In genomic region chrX:23637187-23637586, GRCh38 we compare ENCODE assay signal across 14 cellular contexts. TPM values are rescaled to one million over a fixed set of nuclear protein-coding genes. Genes with fewer than 3 reads are reported as not detected.
DNase-seq lines count a peak whose midpoint lies in the region; ATAC-seq and TF ChIP-seq lines count a peak whose summit lies in the region.
"Had no signal": no experiment of that assay in that cellular context is flagged by ENCODE, and none has a peak within 500 bp of the region (broad histone marks: within the 10 kb centered on the region; RNA-seq: fewer than 3 reads in every experiment).

No MANE protein-coding gene starts in this region.

- peak; percentile 89 for ATAC-seq in GM21528 (IDR thresholded peaks at IDR 0.05; ENCODE audit: low FRiP score, unreplicated experiment)
- peak; percentile 91 for ATAC-seq in HG03354 (IDR thresholded peaks at IDR 0.05; ENCODE audit: poor library complexity, severe bottlenecking, unreplicated experiment)
- ATAC-seq in HG03520 (IDR thresholded peaks at IDR 0.05; ENCODE audit: unreplicated experiment): no peak
- ATAC-seq: left lung, Right ventricle myocardium inferior had no signal

- H3K9ac ChIP-seq in endodermal cell (ENCODE audit: extremely low read depth, low read length, poor library complexity, severe bottlenecking): no peak overlapping the region

- H3K4me1 Mint-ChIP-seq in activated CD4-positive, alpha-beta T cell treated with anti-CD3 and anti-CD28 coated beads, Interleukin-2, amount 10 ng/mL, durations not matched to agents 7 days and 5 days: no peaks in the 10 kb centered on the region
- H3K4me1 Mint-ChIP-seq in endodermal cell: peaks cover 6% of the 10 kb centered on the region

- peak; percentile 11 for TF ChIP-seq CTCF in endodermal cell (conservative IDR thresholded peaks at IDR 0.05)

- CTCF ChIA-PET in activated CD4-positive, alpha-beta T cell treated with anti-CD3 and anti-CD28 coated beads, Interleukin-2, amount 10 ng/mL, durations not matched to agents 7 days and 5 days (lab: Charles Lee): no interaction called here

- no peak overlapping the region for H3K4me3 Mint-ChIP-seq in activated CD4-positive, alpha-beta T cell treated with anti-CD3 and anti-CD28 coated beads, Interleukin-2, amount 10 ng/mL, durations not matched to agents 7 days and 5 days
- H3K4me3 Mint-ChIP-seq in endodermal cell: no peak overlapping the region

- no peak overlapping the region for H3K27ac Mint-ChIP-seq in activated CD4-positive, alpha-beta T cell treated with anti-CD3 and anti-CD28 coated beads, Interleukin-2, amount 10 ng/mL, durations not matched to agents 7 days and 5 days
- H3K27ac Mint-ChIP-seq in endodermal cell: no peak overlapping the region

- H3K4me3 ChIP-seq in endodermal cell (ENCODE audit: low read length): no peak overlapping the region
- H3K4me3 ChIP-seq: coronary artery, left lung, thoracic aorta had no signal

- POLR2A ChIA-PET in activated CD4-positive, alpha-beta T cell treated with anti-CD3 and anti-CD28 coated beads, Interleukin-2, amount 10 ng/mL, durations not matched to agents 7 days and 5 days (lab: Charles Lee): no interaction called here

- H3K36me3 Mint-ChIP-seq in activated CD4-positive, alpha-beta T cell treated with anti-CD3 and anti-CD28 coated beads, Interleukin-2, amount 10 ng/mL, durations not matched to agents 7 days and 5 days (ENCODE audit: low read depth): no peaks in the 10 kb centered on the region
- H3K36me3 Mint-ChIP-seq in endodermal cell (ENCODE audit: low read depth): peaks cover 14% of the 10 kb centered on the region

- H3K36me3 ChIP-seq in endodermal cell (ENCODE audit: control insufficient read depth, insufficient read depth, low read length): no peaks in the 10 kb centered on the region
- H3K36me3 ChIP-seq: left lung, thoracic aorta had no signal

- peaks cover 8% of the 10 kb centered on the region for H3K27me3 Mint-ChIP-seq in activated CD4-positive, alpha-beta T cell treated with anti-CD3 and anti-CD28 coated beads, Interleukin-2, amount 10 ng/mL, durations not matched to agents 7 days and 5 days
- no peaks in the 10 kb centered on the region for H3K27me3 Mint-ChIP-seq in endodermal cell (ENCODE audit: insufficient read depth)

- no peaks in the 10 kb centered on the region for H3K4me1 ChIP-seq in endodermal cell (ENCODE audit: control insufficient read depth, insufficient read depth, low read length)
- H3K4me1 ChIP-seq: left lung had no signal

- no peak overlapping the region for H3K27ac ChIP-seq in endodermal cell (ENCODE audit: low read depth, low read length)
- H3K27ac ChIP-seq: coronary artery, left lung, thoracic aorta had no signal

- peak; percentile 53 for DNase-seq in activated CD4-positive, alpha-beta T cell treated with anti-CD3 and anti-CD28 coated beads, Interleukin-2, amount 10 ng/mL, durations not matched to agents 7 days and 5 days
- DNase-seq in activated CD4-positive, alpha-beta T cell treated with anti-CD3 and anti-CD28 coated beads, Interleukin-2, amount 50 U/mL, for 48 hours: no peak
- DNase-seq in endodermal cell: no peak
- DNase-seq in germinal center (ENCODE audit: low spot score): no peak
- no peak for DNase-seq in cortex of kidney (lab: John Stamatoyannopoulos, UW)
- DNase-seq: anterior cingulate cortex, GDM1, left lung had no signal

- 87% methylated on average over 4 of the region's 4 CpGs; no CpG with 5 or more reads in 1 of the 2 experiments for WGBS in endodermal cell (ENCODE audit: insufficient coverage in 1 of 2, insufficient read length in 1 of 2), 2 experiments

- H3K27me3 ChIP-seq in endodermal cell (ENCODE audit: control insufficient read depth, insufficient read depth, low read length, poor library complexity, severe bottlenecking): no peaks in the 10 kb centered on the region
- H3K27me3 ChIP-seq: left lung had no signal

- H3K9me3 Mint-ChIP-seq in activated CD4-positive, alpha-beta T cell treated with anti-CD3 and anti-CD28 coated beads, Interleukin-2, amount 10 ng/mL, durations not matched to agents 7 days and 5 days: no peaks in the 10 kb centered on the region
- peaks cover 25% of the 10 kb centered on the region for H3K9me3 Mint-ChIP-seq in endodermal cell

- peaks cover 18% of the 10 kb centered on the region for H3K9me3 ChIP-seq in endodermal cell (ENCODE audit: control insufficient read depth, low read length)
- H3K9me3 ChIP-seq: thoracic aorta had no signal

RNA-seq across cellular contexts. Expression of gene PRDX4, which starts 30.1 kb away (rescaled TPM):
- 10 to 100 TPM; 35.0 to 43.3 TPM for total RNA-seq in activated CD4-positive, alpha-beta T cell treated with anti-CD3 and anti-CD28 coated beads, Interleukin-2, amount 10 ng/mL, durations not matched to agents 7 days and 5 days
- 100 to 1,000 TPM; 128 to 241 TPM for total RNA-seq in endodermal cell
- polyA plus RNA-seq in endodermal cell (2013, experiment 1 of 2): 129 TPM
- 130 TPM for polyA plus RNA-seq in endodermal cell (2013, experiment 2 of 2)
